11 cellular contexts compared by ENCODE assay signal in the genomic region with DNA sequence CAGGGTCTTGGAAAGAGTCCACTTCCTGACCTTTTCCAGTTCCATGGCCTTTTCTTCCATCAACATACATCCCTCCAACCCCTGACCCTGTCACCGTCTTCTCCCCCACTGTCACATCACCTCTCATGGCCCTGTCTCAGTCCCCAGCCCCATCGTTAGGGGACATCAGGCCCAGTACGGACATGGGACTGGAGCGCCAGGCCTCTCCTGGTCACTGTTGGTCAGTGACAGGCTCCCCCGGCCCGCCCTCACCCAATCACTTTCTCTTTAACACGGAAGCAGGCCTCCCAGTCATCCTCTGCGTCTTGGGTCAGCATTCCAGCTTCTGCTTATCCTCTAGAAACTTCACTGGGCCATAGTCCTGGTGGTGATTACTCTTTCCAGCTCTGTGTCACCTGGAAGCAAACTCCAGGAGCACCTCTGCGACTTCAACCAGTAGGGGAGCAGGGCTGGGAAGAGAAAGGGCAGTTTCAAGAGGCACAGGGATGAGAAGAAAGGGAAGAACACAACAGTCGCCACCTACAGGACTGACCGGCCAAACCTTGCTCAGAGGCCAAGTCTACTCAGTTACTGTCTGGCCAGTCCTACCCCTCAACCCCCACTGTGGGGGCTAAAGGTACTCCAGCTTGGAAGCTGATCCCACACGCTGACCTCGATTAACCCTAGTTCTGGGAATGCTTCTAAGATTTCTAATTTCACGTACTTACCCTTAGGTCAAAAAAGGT. TPM values are rescaled to one million over a fixed set of nuclear protein-coding genes. Genes with fewer than 3 reads are reported as not detected.
DNase-seq lines count a peak whose midpoint lies in the region; TF ChIP-seq lines count a peak whose summit lies in the region.
"Had no signal": no experiment of that assay in that cellular context is flagged by ENCODE, and none has a peak within 500 bp of the region (broad histone marks: within the 10 kb centered on the region; RNA-seq: fewer than 3 reads in every experiment).

No MANE protein-coding gene starts in this region.

- no peak overlapping the region for H2AFZ ChIP-seq in osteoblast (ENCODE audit: low read length)

- DNase-seq in GM10266 (ENCODE audit: extremely low spot score) = no peak
- peak; percentile 36 for DNase-seq in HuH-7.5 (ENCODE audit: low spot score)
- peak; percentile 15 for DNase-seq in cerebellar cortex (ENCODE audit: low spot score)
- no peak for DNase-seq in osteoblast (ENCODE audit: insufficient read length, low spot score, missing footprints)
- DNase-seq in effector CD4-positive, alpha-beta T cell = no peak
- DNase-seq in G401 (ENCODE audit: low spot score) = no peak
- DNase-seq in activated T-cell treated with anti-CD3 and anti-CD28 coated beads, Interleukin-2, amount 50 U/mL, for 48 hours = no peak
- DNase-seq: activated CD4-positive, alpha-beta T cell treated with anti-CD3 and anti-CD28 coated beads, Interleukin-2, amount 50 U/mL, for 4 hours; activated gamma-delta T cell; spleen; T-cell had no signal

- in situ Hi-C loops in G401 (cut with HindIII; ENCODE audit: low sequenced_read_pairs) = no loop called here

- TF ChIP-seq CTCF in GM10266 (IDR thresholded peaks at IDR 0.05; ENCODE audit: control insufficient read depth, insufficient read depth, low read depth, missing control alignments) = peak; percentile 23
- peak; percentile 23 for TF ChIP-seq CTCF in osteoblast (IDR thresholded peaks at IDR 0.05; ENCODE audit: extremely low read depth, low read depth, low read length)

- no peaks in the 10 kb centered on the region for H3K27me3 ChIP-seq in osteoblast (ENCODE audit: insufficient read depth, low read length)
- H3K27me3 ChIP-seq: spleen had no signal

- H3K4me2 ChIP-seq in osteoblast (ENCODE audit: insufficient read depth, low read length) = no peak overlapping the region

- no peaks in the 10 kb centered on the region for H3K4me1 ChIP-seq in osteoblast (ENCODE audit: insufficient read depth, low read length)

- H3K9me3 ChIP-seq in osteoblast (ENCODE audit: low read depth, low read length) = no peaks in the 10 kb centered on the region
- H3K9me3 ChIP-seq: spleen had no signal

- no peaks in the 10 kb centered on the region for H4K20me1 ChIP-seq in osteoblast (ENCODE audit: insufficient read depth, low read length)

- no peak overlapping the region for H3K4me3 ChIP-seq in osteoblast (ENCODE audit: insufficient read depth, low read length)
- H3K4me3 ChIP-seq: spleen had no signal

- H3K36me3 ChIP-seq in osteoblast (ENCODE audit: insufficient read depth, low read length) = peaks cover 7% of the 10 kb centered on the region

- H3K27ac ChIP-seq in osteoblast (ENCODE audit: low read depth, low read length) = no peak overlapping the region

- no peaks in the 10 kb centered on the region for H3K79me2 ChIP-seq in osteoblast (ENCODE audit: insufficient read depth, low read length)

RNA-seq across cellular contexts. Expression of a gene that starts 15.9 kb away (rescaled TPM):
- total RNA-seq in osteoblast = 6.5 and 8.5 TPM in 2 replicates
- not detected in 2 replicates for total RNA-seq in G401 (2014; rRNA removed; shearing (Covaris generic))

RNA-seq across cellular contexts. Expression of a gene that starts 38.2 kb away (rescaled TPM):
- total RNA-seq in osteoblast = 0.36 and 0.88 TPM in 2 replicates
- 1.1 and 3.1 TPM in 2 replicates for total RNA-seq in G401 (2014; rRNA removed; shearing (Covaris generic))

Comparison
In these comparisons a context has a peak if more than half of its experiments do, and no peak if none do; other contexts are left out.
1. DNase-seq: peak in HuH-7.5 (single experiment) and cerebellar cortex (single experiment); none in GM10266 (single experiment), osteoblast (single experiment), effector CD4-positive, alpha-beta T cell (single experiment), G401 (single experiment) and activated T-cell treated with anti-CD3 and anti-CD28 coated beads, Interleukin-2, amount 50 U/mL, for 48 hours (0 of 2).